13 cellular contexts compared by ENCODE assay signal in genomic region chr19:17803264-17803896, GRCh38. TPM values are rescaled to one million over a fixed set of nuclear protein-coding genes. Genes with fewer than 3 reads are reported as not detected.
DNase-seq lines count a peak whose midpoint lies in the region; ATAC-seq and TF ChIP-seq lines count a peak whose summit lies in the region.
"Had no signal": no experiment of that assay in that cellular context is flagged by ENCODE, and none has a peak within 500 bp of the region (broad histone marks: within the 10 kb centered on the region; RNA-seq: fewer than 3 reads in every experiment).

No MANE protein-coding gene starts in this region.

- H3K4me1 ChIP-seq in spleen: peaks cover 0 to 25% (median 14%) of the 10 kb centered on the region in 6 donors

- DNase-seq in activated naive CD4-positive, alpha-beta T cell treated with Interleukin-2 at 50 U/mL for 16 hours: peak; percentile 17
- no peak for DNase-seq in activated naive CD4-positive, alpha-beta T cell treated with anti-CD3 and anti-CD28 coated beads, Interleukin-2, amount 50 U/mL, for 16 hours
- DNase-seq in NOMO-1 treated with dmso at 0.1 percent for 144 hours (lab: John Stamatoyannopoulos, UW; ENCODE audit: unreplicated experiment) (peak; percentile 63), spleen (peak; percentile 77), NCI-H1417 treated with DMSO at 0.1 percent for 48 hours (lab: John Stamatoyannopoulos, UW) (no peak)
- DNase-seq in activated effector memory CD4-positive, alpha-beta T cell treated with anti-CD3 and anti-CD28 coated beads, Interleukin-2, amount 50 U/mL, for 16 hours: peak; percentile 66
- DNase-seq: effector CD4-positive, alpha-beta T cell; glutamatergic neuron; NCI-H2029 had no signal

- H3K36me3 ChIP-seq in spleen: no peaks in the 10 kb centered on the region
- H3K36me3 ChIP-seq: thoracic aorta had no signal

- H3K4me3 ChIP-seq in spleen: peak overlapping the region in 1 of 8 donors; percentile 9
- H3K4me3 ChIP-seq: lung, thoracic aorta had no signal

- TF ChIP-seq POLR2A in spleen (IDR thresholded peaks at IDR 0.05): no peak

- WGBS in spleen, 5 donors: 23 to 27% (median 26%) methylated on average over 14 of the region's 14 CpGs

- no peaks in the 10 kb centered on the region for H3K9me3 ChIP-seq in spleen
- H3K9me3 ChIP-seq: thoracic aorta had no signal

- H3K27ac ChIP-seq in spleen: peak overlapping the region in 2 of 8 donors; percentile 15 to 50
- H3K27ac ChIP-seq: thoracic aorta had no signal

- ATAC-seq in GM21381 (IDR thresholded peaks at IDR 0.05; ENCODE audit: unreplicated experiment): no peak
- ATAC-seq in GM21737 (IDR thresholded peaks at IDR 0.05; ENCODE audit: unreplicated experiment): no peak

- peaks cover 0 to 18% (median 10%) of the 10 kb centered on the region in 7 donors for H3K27me3 ChIP-seq in spleen (replicated peaks in 1 of 7)

- no peak for TF ChIP-seq CTCF in spleen (IDR thresholded peaks at IDR 0.05 in 8 of 11, conservative IDR thresholded peaks at IDR 0.05 in 3 of 11)

- intact Hi-C loops in spleen (cut with DNase I; ENCODE audit: low total_unique reads): no loop called here

RNA-seq across cellular contexts. Expression of gene B3GNT3, which starts 8.4 kb away (rescaled TPM):
- 1 to 10 TPM in 2 of 7 donors, under 1 TPM in 3, not detected in 2; 0.36 to 1.6 (median 0.88) TPM for total RNA-seq in spleen
- polyA plus RNA-seq in spleen: under 1 TPM in 2 of 3 donors, not detected in 1; 0.05 to 0.16 TPM

RNA-seq across cellular contexts. Expression of gene INSL3, which starts 17.9 kb away (rescaled TPM):
- 1 to 10 TPM; 2.1 to 6.3 (median 3.4) TPM for total RNA-seq in spleen
- 1 to 10 TPM; 2.1 to 3.2 (median 2.6) TPM for polyA plus RNA-seq in spleen
- total RNA-seq: lung, thoracic aorta had no signal

RNA-seq across cellular contexts. Expression of gene JAK3, which starts 44.4 kb away (rescaled TPM):
- 100 to 1,000 TPM in 5 of 7 donors, 10 to 100 TPM in 2; 64.3 to 203 (median 147) TPM for total RNA-seq in spleen
- 10 to 100 TPM; 30.6 to 81.1 (median 58.2) TPM for polyA plus RNA-seq in spleen

RNA-seq across cellular contexts. Expression of gene FCHO1, which starts 52.1 kb away (rescaled TPM):
- 10 to 100 TPM; 19.7 to 48.3 (median 34.5) TPM for total RNA-seq in spleen
- polyA plus RNA-seq in spleen: 10 to 100 TPM; 11.3 to 20.3 (median 15.3) TPM

RNA-seq across cellular contexts. Expression of gene RPL18A, which starts 56.3 kb away (rescaled TPM):
- total RNA-seq in spleen: 1,000 to 10,000 TPM; 1,310 to 2,382 (median 1,642) TPM
- polyA plus RNA-seq in spleen: 1,000 to 10,000 TPM; 4,642 to 6,872 (median 5,294) TPM

Comparison
In these comparisons a context has a peak if more than half of its experiments do, and no peak if none do; other contexts are left out.
1. DNase-seq: peak in activated naive CD4-positive, alpha-beta T cell treated with Interleukin-2 at 50 U/mL for 16 hours (single experiment), NOMO-1 treated with dmso at 0.1 percent for 144 hours (single experiment), activated effector memory CD4-positive, alpha-beta T cell treated with anti-CD3 and anti-CD28 coated beads, Interleukin-2, amount 50 U/mL, for 16 hours (single experiment) and spleen (single experiment); none in activated naive CD4-positive, alpha-beta T cell treated with anti-CD3 and anti-CD28 coated beads, Interleukin-2, amount 50 U/mL, for 16 hours (single experiment) and NCI-H1417 treated with DMSO at 0.1 percent for 48 hours (single experiment).